9 cellular contexts compared by ENCODE assay signal in the genomic region with DNA sequence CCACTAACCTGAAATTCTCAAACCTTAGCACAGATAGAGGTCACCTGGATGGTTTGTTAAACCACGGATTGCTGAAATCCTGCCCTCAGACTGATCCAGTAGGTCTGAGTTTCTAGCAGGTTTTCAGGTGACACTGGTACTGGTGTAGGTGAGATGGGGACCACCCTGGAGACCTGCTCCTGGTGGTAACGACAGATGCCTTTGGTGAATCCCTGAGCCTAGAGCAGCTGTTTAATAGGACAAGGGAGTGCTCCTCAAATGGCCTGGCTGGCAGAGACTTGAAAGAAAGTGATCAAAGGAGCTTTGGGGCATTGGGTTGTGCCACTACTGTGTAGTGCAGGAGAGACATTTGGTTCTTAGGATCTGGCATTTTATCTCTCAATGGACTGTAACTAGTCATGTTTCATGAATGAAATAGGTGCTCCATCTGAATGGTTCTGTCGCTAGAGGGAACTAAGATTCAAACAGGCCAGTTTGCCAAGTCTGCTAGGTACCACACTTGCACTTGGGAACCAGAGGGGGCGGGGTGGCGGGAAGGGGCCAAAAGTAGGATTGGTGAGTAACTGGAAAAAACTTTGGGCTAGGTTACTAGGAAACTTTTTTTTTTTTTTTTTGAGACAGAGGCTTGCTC. TPM values are rescaled to one million over a fixed set of nuclear protein-coding genes. Genes with fewer than 3 reads are reported as not detected.
DNase-seq lines count a peak whose midpoint lies in the region; ATAC-seq, FAIRE-seq and TF ChIP-seq lines count a peak whose summit lies in the region.
"Had no signal": no experiment of that assay in that cellular context is flagged by ENCODE, and none has a peak within 500 bp of the region (broad histone marks: within the 10 kb centered on the region; RNA-seq: fewer than 3 reads in every experiment).

No MANE protein-coding gene starts in this region.

- H3K27ac Mint-ChIP-seq in T-helper 2 cell treated with Interferon-gamma antibody and Interleukin-4, amounts not matched to agents 5 μg/mL and 100 μg/mL, for 36 hours = no peak overlapping the region

- H3K9me3 ChIP-seq in psoas muscle = no peaks in the 10 kb centered on the region

- DNase-seq in NCI-H82 (lab: John Stamatoyannopoulos, UW) (peak; percentile 56), NCI-H82 treated with DMSO at 0.1 percent for 48 hours (lab: John Stamatoyannopoulos, UW; ENCODE audit: unreplicated experiment) (no peak), NAMALWA (ENCODE audit: low spot score) (peak; percentile 33), bronchial epithelial cell (ENCODE audit: low read depth) (peak; percentile 55), psoas muscle (peak; percentile 53 to 70)
- DNase-seq in T-helper 2 cell treated with Interferon-gamma antibody and Interleukin-4, amounts not matched to agents 5 μg/mL and 100 μg/mL, for 36 hours (ENCODE audit: low spot score) = no peak
- DNase-seq: SHP77 treated with DMSO at 0.1 percent for 48 hours had no signal

- peaks cover 21% of the 10 kb centered on the region for H3K4me1 Mint-ChIP-seq in T-helper 2 cell treated with Interferon-gamma antibody and Interleukin-4, amounts not matched to agents 5 μg/mL and 100 μg/mL, for 36 hours (ENCODE audit: low read depth)

- 66 to 81% (median 71%) methylated on average over 5 of the region's 5 CpGs for WGBS in psoas muscle, 3 donors

- peak overlapping the region; percentile 5 for H3K27ac ChIP-seq in psoas muscle

- peaks cover 50% of the 10 kb centered on the region for H3K36me3 Mint-ChIP-seq in T-helper 2 cell treated with Interferon-gamma antibody and Interleukin-4, amounts not matched to agents 5 μg/mL and 100 μg/mL, for 36 hours (ENCODE audit: low read depth)

- no peaks in the 10 kb centered on the region for H3K9me3 Mint-ChIP-seq in T-helper 2 cell treated with Interferon-gamma antibody and Interleukin-4, amounts not matched to agents 5 μg/mL and 100 μg/mL, for 36 hours

- TF ChIP-seq CTCF in bronchial epithelial cell (IDR thresholded peaks at IDR 0.05; ENCODE audit: insufficient read depth, low read length, severe bottlenecking) (peak; percentile 3), psoas muscle (IDR thresholded peaks at IDR 0.05) (no peak)

- peaks cover 22% of the 10 kb centered on the region for H3K36me3 ChIP-seq in bronchial epithelial cell (ENCODE audit: control insufficient read depth, insufficient read depth, low read length)
- peaks cover 6 to 55% of the 10 kb centered on the region in 2 donors for H3K36me3 ChIP-seq in psoas muscle (ENCODE audit: insufficient read depth in 1 of 2, low read depth in 1 of 2)

- no peak for FAIRE-seq in bronchial epithelial cell (lab: Jason Lieb, UNC)

- no peaks in the 10 kb centered on the region for H3K27me3 ChIP-seq in bronchial epithelial cell (ENCODE audit: control insufficient read depth, insufficient read depth, low read length)
- H3K27me3 ChIP-seq in psoas muscle (ENCODE audit: insufficient read depth in 3 of 3, low read length in 2 of 3) = no peaks in the 10 kb centered on the region

- H3K4me1 ChIP-seq in psoas muscle = peaks cover 29% of the 10 kb centered on the region

- H3K4me3 ChIP-seq in bronchial epithelial cell (ENCODE audit: low read depth, low read length) (no peak overlapping the region), psoas muscle (no peak overlapping the region)

- intact Hi-C loops in psoas muscle (cut with DNase I) = no loop called here

- H3K4me3 Mint-ChIP-seq in T-helper 2 cell treated with Interferon-gamma antibody and Interleukin-4, amounts not matched to agents 5 μg/mL and 100 μg/mL, for 36 hours = no peak overlapping the region

- no peaks in the 10 kb centered on the region for H3K27me3 Mint-ChIP-seq in T-helper 2 cell treated with Interferon-gamma antibody and Interleukin-4, amounts not matched to agents 5 μg/mL and 100 μg/mL, for 36 hours (ENCODE audit: low read depth)

- peak; percentile 48 to 70 (median 60) for ATAC-seq in psoas muscle
- no peak for ATAC-seq in GM21825 (IDR thresholded peaks at IDR 0.05; ENCODE audit: unreplicated experiment)
- no peak for ATAC-seq in HG03354 (IDR thresholded peaks at IDR 0.05; ENCODE audit: poor library complexity, severe bottlenecking, unreplicated experiment)

RNA-seq across cellular contexts. Expression of a gene that starts 2.9 kb away (rescaled TPM):
- 0.79 and 2.4 TPM in 2 replicates for total RNA-seq in bronchial epithelial cell
- total RNA-seq in psoas muscle = 1 to 10 TPM; 4.6 to 6.5 (median 6.2) TPM
- polyA plus RNA-seq in psoas muscle = 1 to 10 TPM; 4.2 to 7.8 (median 6.5) TPM

RNA-seq across cellular contexts. Expression of a gene that starts 5.4 kb away (rescaled TPM):
- 1,341 and 1,431 TPM in 2 replicates for total RNA-seq in bronchial epithelial cell
- 1,000 to 10,000 TPM in 1 of 4 donors, 100 to 1,000 TPM in 3; 506 to 1,045 (median 824) TPM for total RNA-seq in psoas muscle
- polyA plus RNA-seq in psoas muscle = 1,000 to 10,000 TPM; 2,533 to 3,118 (median 2,913) TPM

RNA-seq across cellular contexts. Expression of a gene that starts 18.5 kb away (rescaled TPM):
- total RNA-seq in bronchial epithelial cell = 88.7 and 101 TPM in 2 replicates
- 10 to 100 TPM; 20.0 to 50.6 (median 34.1) TPM for total RNA-seq in psoas muscle
- 10 to 100 TPM; 19.2 to 20.2 (median 19.7) TPM for polyA plus RNA-seq in psoas muscle

RNA-seq across cellular contexts. Expression of a gene that starts 21.4 kb away (rescaled TPM):
- total RNA-seq in bronchial epithelial cell (under 0.01 and 0.38 TPM in 2 replicates), psoas muscle (under 1 TPM; 0.04 to 0.22 (median 0.16) TPM)
- under 1 TPM; 0.04 to 0.09 (median 0.04) TPM for polyA plus RNA-seq in psoas muscle

RNA-seq across cellular contexts. Expression of a gene that starts 23.3 kb away (rescaled TPM):
- total RNA-seq in bronchial epithelial cell (10.3 and 11.8 TPM in 2 replicates), psoas muscle (10 to 100 TPM in 2 of 4 donors, 1 to 10 TPM in 2; 8.7 to 16.8 (median 12.8) TPM)
- 10 to 100 TPM; 10.4 to 17.8 (median 10.6) TPM for polyA plus RNA-seq in psoas muscle

Comparison
In these comparisons a context has a peak if more than half of its experiments do, and no peak if none do; other contexts are left out.
1. DNase-seq: peak in NCI-H82 (single experiment), NAMALWA (single experiment), bronchial epithelial cell (single experiment) and psoas muscle (2 of 2); none in NCI-H82 treated with DMSO at 0.1 percent for 48 hours (single experiment) and T-helper 2 cell treated with Interferon-gamma antibody and Interleukin-4, amounts not matched to agents 5 μg/mL and 100 μg/mL, for 36 hours (single experiment).
2. ATAC-seq: peak in psoas muscle (4 of 4); none in GM21825 (single experiment) and HG03354 (single experiment).